In genomic region chr10:79176949-79177602, GRCh38 we compare ENCODE assay signal across 13 cellular contexts.
DNase-seq lines count a peak whose midpoint lies in the region; ATAC-seq and TF ChIP-seq lines count a peak whose summit lies in the region.
"Had no signal": no experiment of that assay in that cellular context is flagged by ENCODE, and none has a peak within 500 bp of the region (broad histone marks: within the 10 kb centered on the region; RNA-seq: fewer than 3 reads in every experiment).

No MANE protein-coding gene starts in this region.

- H3K9ac ChIP-seq in liver (ENCODE audit: low read depth in 1 of 2, low read length in 2 of 2) = no peak overlapping the region

- peak in 1 of 2 donors; percentile 19 for TF ChIP-seq RAD21 in liver (IDR thresholded peaks at IDR 0.05)

- peaks cover 3 to 25% of the 10 kb centered on the region in 2 donors for H3K27me3 Mint-ChIP-seq in stimulated activated naive B cell treated with anti-CD40 and anti-IgM and Interleukin-4, amounts not matched to agents 10 μg/mL and 1 μg/mL and 100 μg/mL, for 72 hours
- H3K27me3 Mint-ChIP-seq: T-helper 17 cell had no signal

- H3K27ac ChIP-seq in liver (ENCODE audit: low read depth in 1 of 2, low read length in 2 of 2) = peak overlapping the region; percentile 14 to 45
- peak overlapping the region in 1 of 2 donors; percentile 66 for H3K27ac ChIP-seq in coronary artery

- H3K27ac Mint-ChIP-seq in stimulated activated naive B cell treated with anti-CD40 and anti-IgM and Interleukin-4, amounts not matched to agents 10 μg/mL and 1 μg/mL and 100 μg/mL, for 72 hours = peak overlapping the region; percentile 9
- H3K27ac Mint-ChIP-seq: T-helper 17 cell had no signal

- no peaks in the 10 kb centered on the region for H3K9me3 Mint-ChIP-seq in stimulated activated naive B cell treated with anti-CD40 and anti-IgM and Interleukin-4, amounts not matched to agents 10 μg/mL and 1 μg/mL and 100 μg/mL, for 72 hours

- peaks cover 2 to 9% (median 7%) of the 10 kb centered on the region in 4 donors for H3K4me1 ChIP-seq in liver (ENCODE audit: control insufficient read depth in 4 of 4, insufficient read depth in 4 of 4, low read length in 3 of 4)

- TF ChIP-seq CTCF in liver (IDR thresholded peaks at IDR 0.05; ENCODE audit: low read depth, low read length, missing input control) (no peak), coronary artery (IDR thresholded peaks at IDR 0.05) (no peak)

- WGBS in liver = 74% methylated on average over 18 of the region's 18 CpGs

- no peaks in the 10 kb centered on the region for H3K9me3 ChIP-seq in liver (ENCODE audit: control insufficient read depth in 4 of 4, low read length in 3 of 4)

- peak; percentile 34 for ATAC-seq in HG03108 (IDR thresholded peaks at IDR 0.05; ENCODE audit: unreplicated experiment)
- ATAC-seq in stimulated activated naive B cell treated with anti-CD40 and anti-IgM and Interleukin-4, amounts not matched to agents 10 μg/mL and 1 μg/mL and 100 μg/mL, for 72 hours (replicated peaks) = no peak
- ATAC-seq in GM18858 (IDR thresholded peaks at IDR 0.05; ENCODE audit: unreplicated experiment) = no peak
- ATAC-seq in GM21390 (IDR thresholded peaks at IDR 0.05; ENCODE audit: unreplicated experiment) = no peak
- ATAC-seq: T-helper 17 cell had no signal

- H3K4me3 Mint-ChIP-seq in stimulated activated naive B cell treated with anti-CD40 and anti-IgM and Interleukin-4, amounts not matched to agents 10 μg/mL and 1 μg/mL and 100 μg/mL, for 72 hours = no peak overlapping the region
- H3K4me3 Mint-ChIP-seq: T-helper 17 cell had no signal

- H3K4me1 Mint-ChIP-seq in stimulated activated naive B cell treated with anti-CD40 and anti-IgM and Interleukin-4, amounts not matched to agents 10 μg/mL and 1 μg/mL and 100 μg/mL, for 72 hours = peaks cover 13 to 36% of the 10 kb centered on the region in 2 donors

- H3K36me3 ChIP-seq in liver (ENCODE audit: control insufficient read depth in 4 of 4, insufficient read depth in 3 of 4, low read depth in 1 of 4, low read length in 3 of 4) = no peaks in the 10 kb centered on the region

- H3K36me3 Mint-ChIP-seq in stimulated activated naive B cell treated with anti-CD40 and anti-IgM and Interleukin-4, amounts not matched to agents 10 μg/mL and 1 μg/mL and 100 μg/mL, for 72 hours = no peaks in the 10 kb centered on the region

- H3K4me3 ChIP-seq in liver (ENCODE audit: low read depth in 1 of 3, low read length in 3 of 3) (no peak overlapping the region), coronary artery (no peak overlapping the region)

- H3K27me3 ChIP-seq in liver (ENCODE audit: control insufficient read depth in 4 of 4, insufficient read depth in 4 of 4, low read length in 3 of 4) = no peaks in the 10 kb centered on the region

- DNase-seq in dermis blood vessel endothelial cell (peak; percentile 89), coronary artery (ENCODE audit: low spot score) (no peak)
- no peak for DNase-seq in stimulated activated naive B cell treated with anti-CD40 and anti-IgM and Interleukin-4, amounts not matched to agents 10 μg/mL and 1 μg/mL and 100 μg/mL, for 72 hours
- no peak for DNase-seq in stimulated activated CD4-positive, alpha-beta T cell treated with anti-CD3 and anti-CD28 coated beads, Interleukin-4, amount 100 ng/mL, for 4 hours
- DNase-seq: activated T-cell treated with anti-CD3 and anti-CD28 coated beads for 4 hours; DMS153; effector CD8-positive, alpha-beta T cell; NCI-H510A treated with DMSO at 0.1 percent for 48 hours; T-helper 17 cell had no signal

TF ChIP-seq in liver, 16 proteins besides CTCF, POLR2A, EP300 and RAD21:
- no peak for TF ChIP-seq GABPA (IDR thresholded peaks at IDR 0.05 in 1 of 2, conservative IDR thresholded peaks at IDR 0.05 in 1 of 2)
- TF ChIP-seq TAF1 (conservative IDR thresholded peaks at IDR 0.05) = no peak
- no peak for TF ChIP-seq HNF4G (IDR thresholded peaks at IDR 0.05)
- TF ChIP-seq NR2F2 (IDR thresholded peaks at IDR 0.05) = peak; percentile 65
- no peak for TF ChIP-seq RXRA (IDR thresholded peaks at IDR 0.05)
TF ChIP-seq in liver: peak in this region for 1.
